Comparison of ENCODE assay signal across 1 cellular context in the genomic region with DNA sequence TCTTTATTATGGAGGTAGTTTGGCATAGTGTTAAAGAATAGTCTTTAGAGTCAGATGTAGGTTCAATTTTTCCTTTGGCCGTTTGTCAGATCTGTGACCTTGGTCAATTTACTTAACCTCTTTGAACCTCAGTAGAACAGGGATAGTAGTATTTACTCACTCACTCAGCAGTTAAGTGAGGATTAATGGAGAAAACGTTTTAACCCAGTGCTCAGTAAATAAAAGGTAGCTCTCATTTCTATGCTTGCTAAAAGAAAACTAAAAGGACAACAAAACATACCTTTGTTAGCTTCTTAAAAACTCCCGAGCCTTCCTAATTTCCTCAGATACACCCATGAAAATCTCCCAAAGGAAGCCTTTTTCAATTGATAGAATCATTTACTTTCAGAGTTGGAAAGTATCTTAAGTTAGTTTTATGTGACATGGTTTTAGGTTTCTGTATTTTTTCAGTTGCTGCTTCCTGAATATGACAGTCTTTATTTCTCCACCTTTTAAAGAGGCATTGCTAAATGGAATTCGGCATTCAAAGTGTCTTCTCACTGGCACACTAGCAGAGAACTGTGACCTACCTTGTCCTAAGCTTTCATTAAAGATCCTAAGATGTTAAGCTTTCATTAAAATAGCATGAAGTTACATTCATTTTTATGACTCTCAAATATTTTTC.
TF ChIP-seq lines count a peak whose summit lies in the region.

No MANE protein-coding gene starts in this region.

TF ChIP-seq in HepG2, 621 proteins besides CTCF, POLR2A, EP300 and RAD21 (continued from another document and continues in another):
- peak; percentile 93 for TF ChIP-seq ZNF609 (CRISPR knock-in tag; IDR thresholded peaks at IDR 0.05; ENCODE audit: borderline replicate concordance)
- TF ChIP-seq RARA (CRISPR knock-in tag; IDR thresholded peaks at IDR 0.05) = peak; percentile 97
- TF ChIP-seq BCL6 (CRISPR knock-in tag; IDR thresholded peaks at IDR 0.05) = peak; percentile 88
- 0 out of 2 replicates have a peak, but pooled peaks have one; percentile 35 for TF ChIP-seq MED13 (CRISPR knock-in tag; IDR thresholded peaks at IDR 0.05)
- TF ChIP-seq ZNF225 (CRISPR knock-in tag; IDR thresholded peaks at IDR 0.05) = no peak
- TF ChIP-seq, protein P1, sequence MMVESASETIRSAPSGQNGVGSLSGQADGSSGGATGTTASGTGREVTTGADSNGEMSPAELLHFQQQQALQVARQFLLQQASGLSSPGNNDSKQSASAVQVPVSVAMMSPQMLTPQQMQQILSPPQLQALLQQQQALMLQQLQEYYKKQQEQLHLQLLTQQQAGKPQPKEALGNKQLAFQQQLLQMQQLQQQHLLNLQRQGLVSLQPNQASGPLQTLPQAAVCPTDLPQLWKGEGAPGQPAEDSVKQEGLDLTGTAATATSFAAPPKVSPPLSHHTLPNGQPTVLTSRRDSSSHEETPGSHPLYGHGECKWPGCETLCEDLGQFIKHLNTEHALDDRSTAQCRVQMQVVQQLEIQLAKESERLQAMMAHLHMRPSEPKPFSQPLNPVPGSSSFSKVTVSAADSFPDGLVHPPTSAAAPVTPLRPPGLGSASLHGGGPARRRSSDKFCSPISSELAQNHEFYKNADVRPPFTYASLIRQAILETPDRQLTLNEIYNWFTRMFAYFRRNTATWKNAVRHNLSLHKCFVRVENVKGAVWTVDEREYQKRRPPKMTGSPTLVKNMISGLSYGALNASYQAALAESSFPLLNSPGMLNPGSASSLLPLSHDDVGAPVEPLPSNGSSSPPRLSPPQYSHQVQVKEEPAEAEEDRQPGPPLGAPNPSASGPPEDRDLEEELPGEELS (CRISPR knock-in tag; IDR thresholded peaks at IDR 0.05) = peak; percentile 90
- no peak for TF ChIP-seq NFYC (CRISPR knock-in tag; IDR thresholded peaks at IDR 0.05)
- TF ChIP-seq PREB (CRISPR knock-in tag; IDR thresholded peaks at IDR 0.05) = no peak
- TF ChIP-seq PHF5A (CRISPR knock-in tag; IDR thresholded peaks at IDR 0.05; ENCODE audit: low read depth, unreplicated experiment) = peak; percentile 33
- no peak for TF ChIP-seq ZNF777 (CRISPR knock-in tag; IDR thresholded peaks at IDR 0.05)
- peak; percentile 82; the same call in 1 of the 2 replicates for TF ChIP-seq DPF2 (CRISPR knock-in tag; IDR thresholded peaks at IDR 0.05; ENCODE audit: borderline replicate concordance, low read depth)
- TF ChIP-seq ELF4 (CRISPR knock-in tag; IDR thresholded peaks at IDR 0.05; ENCODE audit: borderline replicate concordance) = no peak
- peak; percentile 94 for TF ChIP-seq GATAD2A (CRISPR knock-in tag; IDR thresholded peaks at IDR 0.05)
- TF ChIP-seq MAFK (conservative IDR thresholded peaks at IDR 0.05 in 1 of 2, IDR thresholded peaks at IDR 0.05 in 1 of 2; ENCODE audit: low read length in 2 of 2) = peak; percentile 35 to 39; a peak in 1 of 4 replicates
- no peak for TF ChIP-seq ZNF234 (CRISPR knock-in tag; conservative IDR thresholded peaks at IDR 0.05)
- no peak for TF ChIP-seq DNMT1 (CRISPR knock-in tag; IDR thresholded peaks at IDR 0.05)
- TF ChIP-seq ZNF670 (CRISPR knock-in tag; IDR thresholded peaks at IDR 0.05; ENCODE audit: borderline replicate concordance) = no peak
- 0 out of 2 replicates have a peak, but pooled peaks have one; percentile 4 for TF ChIP-seq FOXP1 (IDR thresholded peaks at IDR 0.05)
- peak; percentile 88 for TF ChIP-seq FOXP1 (CRISPR knock-in tag; IDR thresholded peaks at IDR 0.05)
- no peak for TF ChIP-seq GTF3A (CRISPR knock-in tag; conservative IDR thresholded peaks at IDR 0.05)
- TF ChIP-seq RFXANK (CRISPR knock-in tag; IDR thresholded peaks at IDR 0.05) = no peak
- TF ChIP-seq PHF20 (CRISPR knock-in tag; IDR thresholded peaks at IDR 0.05) = no peak
- TF ChIP-seq PHF21A (CRISPR knock-in tag; IDR thresholded peaks at IDR 0.05) = peak; percentile 58
- 0 out of 2 replicates have a peak, but pooled peaks have one; percentile 59 for TF ChIP-seq ZNF800 (CRISPR knock-in tag; IDR thresholded peaks at IDR 0.05)
- TF ChIP-seq CREM (IDR thresholded peaks at IDR 0.05) = peak; percentile 90
- no peak for TF ChIP-seq CREM (CRISPR knock-in tag; IDR thresholded peaks at IDR 0.05)
- no peak for TF ChIP-seq HDAC6 (IDR thresholded peaks at IDR 0.05; ENCODE audit: low read depth, low read length)
- TF ChIP-seq, protein P2, sequence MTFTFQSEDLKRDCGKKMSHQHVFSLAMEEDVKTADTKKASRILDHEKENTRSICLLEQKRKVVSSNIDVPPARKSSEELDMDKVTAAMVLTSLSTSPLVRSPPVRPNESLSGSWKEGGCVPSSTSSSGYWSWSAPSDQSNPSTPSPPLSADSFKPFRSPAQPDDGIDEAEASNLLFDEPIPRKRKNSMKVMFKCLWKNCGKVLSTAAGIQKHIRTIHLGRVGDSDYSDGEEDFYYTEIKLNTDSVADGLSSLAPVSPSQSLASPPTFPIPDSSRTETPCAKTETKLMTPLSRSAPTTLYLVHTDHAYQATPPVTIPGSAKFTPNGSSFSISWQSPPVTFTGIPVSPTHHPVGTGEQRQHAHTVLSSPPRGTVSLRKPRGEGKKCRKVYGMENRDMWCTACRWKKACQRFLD (CRISPR knock-in tag; IDR thresholded peaks at IDR 0.05; ENCODE audit: borderline replicate concordance) = no peak
- TF ChIP-seq ZSCAN31 (CRISPR knock-in tag; IDR thresholded peaks at IDR 0.05; ENCODE audit: low read depth) = no peak
- TF ChIP-seq EEA1 (CRISPR knock-in tag; IDR thresholded peaks at IDR 0.05; ENCODE audit: borderline replicate concordance) = no peak
- TF ChIP-seq MAF1 (CRISPR knock-in tag; IDR thresholded peaks at IDR 0.05; ENCODE audit: borderline replicate concordance) = no peak
- TF ChIP-seq FOXO4 (CRISPR knock-in tag; conservative IDR thresholded peaks at IDR 0.05) = no peak
- TF ChIP-seq, protein P3, sequence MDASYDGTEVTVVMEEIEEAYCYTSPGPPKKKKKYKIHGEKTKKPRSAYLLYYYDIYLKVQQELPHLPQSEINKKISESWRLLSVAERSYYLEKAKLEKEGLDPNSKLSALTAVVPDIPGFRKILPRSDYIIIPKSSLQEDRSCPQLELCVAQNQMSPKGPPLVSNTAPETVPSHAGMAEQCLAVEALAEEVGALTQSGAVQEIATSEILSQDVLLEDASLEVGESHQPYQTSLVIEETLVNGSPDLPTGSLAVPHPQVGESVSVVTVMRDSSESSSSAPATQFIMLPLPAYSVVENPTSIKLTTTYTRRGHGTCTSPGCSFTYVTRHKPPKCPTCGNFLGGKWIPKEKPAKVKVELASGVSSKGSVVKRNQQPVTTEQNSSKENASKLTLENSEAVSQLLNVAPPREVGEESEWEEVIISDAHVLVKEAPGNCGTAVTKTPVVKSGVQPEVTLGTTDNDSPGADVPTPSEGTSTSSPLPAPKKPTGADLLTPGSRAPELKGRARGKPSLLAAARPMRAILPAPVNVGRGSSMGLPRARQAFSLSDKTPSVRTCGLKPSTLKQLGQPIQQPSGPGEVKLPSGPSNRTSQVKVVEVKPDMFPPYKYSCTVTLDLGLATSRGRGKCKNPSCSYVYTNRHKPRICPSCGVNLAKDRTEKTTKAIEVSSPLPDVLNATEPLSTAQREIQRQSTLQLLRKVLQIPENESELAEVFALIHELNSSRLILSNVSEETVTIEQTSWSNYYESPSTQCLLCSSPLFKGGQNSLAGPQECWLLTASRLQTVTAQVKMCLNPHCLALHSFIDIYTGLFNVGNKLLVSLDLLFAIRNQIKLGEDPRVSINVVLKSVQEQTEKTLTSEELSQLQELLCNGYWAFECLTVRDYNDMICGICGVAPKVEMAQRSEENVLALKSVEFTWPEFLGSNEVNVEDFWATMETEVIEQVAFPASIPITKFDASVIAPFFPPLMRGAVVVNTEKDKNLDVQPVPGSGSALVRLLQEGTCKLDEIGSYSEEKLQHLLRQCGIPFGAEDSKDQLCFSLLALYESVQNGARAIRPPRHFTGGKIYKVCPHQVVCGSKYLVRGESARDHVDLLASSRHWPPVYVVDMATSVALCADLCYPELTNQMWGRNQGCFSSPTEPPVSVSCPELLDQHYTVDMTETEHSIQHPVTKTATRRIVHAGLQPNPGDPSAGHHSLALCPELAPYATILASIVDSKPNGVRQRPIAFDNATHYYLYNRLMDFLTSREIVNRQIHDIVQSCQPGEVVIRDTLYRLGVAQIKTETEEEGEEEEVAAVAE (CRISPR knock-in tag; IDR thresholded peaks at IDR 0.05; ENCODE audit: borderline replicate concordance) = 0 out of 2 replicates have a peak, but pooled peaks have one; percentile 41
- TF ChIP-seq POLR2AphosphoS5 (IDR thresholded peaks at IDR 0.05; ENCODE audit: low read depth, low read length) = no peak
- TF ChIP-seq KAT8 (CRISPR knock-in tag; IDR thresholded peaks at IDR 0.05) = peak; percentile 66
- TF ChIP-seq ZNF468 (CRISPR knock-in tag; IDR thresholded peaks at IDR 0.05) = no peak
- no peak for TF ChIP-seq FOSL1 (CRISPR knock-in tag; IDR thresholded peaks at IDR 0.05; ENCODE audit: borderline replicate concordance)
- TF ChIP-seq SRSF4 (IDR thresholded peaks at IDR 0.05; ENCODE audit: low read depth, low read length, poor library complexity, severe bottlenecking) = no peak
- peak; percentile 94 for TF ChIP-seq HMG20A (CRISPR knock-in tag; IDR thresholded peaks at IDR 0.05; ENCODE audit: borderline replicate concordance)
- TF ChIP-seq ZNF558 (CRISPR knock-in tag; IDR thresholded peaks at IDR 0.05; ENCODE audit: borderline replicate concordance) = no peak
- peak; percentile 97 for TF ChIP-seq RXRB (CRISPR knock-in tag; IDR thresholded peaks at IDR 0.05; ENCODE audit: borderline replicate concordance)
- no peak for TF ChIP-seq IKZF4 (CRISPR knock-in tag; IDR thresholded peaks at IDR 0.05; ENCODE audit: borderline replicate concordance, low read depth, not compliant biosample characterization)
- TF ChIP-seq MBD4 (IDR thresholded peaks at IDR 0.05; ENCODE audit: borderline replicate concordance, low read length) = peak; percentile 91
- no peak for TF ChIP-seq MXD4 (CRISPR knock-in tag; IDR thresholded peaks at IDR 0.05)
- peak; percentile 66 for TF ChIP-seq BHLHE40 (IDR thresholded peaks at IDR 0.05; ENCODE audit: low read length)
- no peak for TF ChIP-seq IKZF1 (IDR thresholded peaks at IDR 0.05)
- no peak for TF ChIP-seq AKAP8 (CRISPR knock-in tag; IDR thresholded peaks at IDR 0.05)
